ENCODE assay signal across 17 cellular contexts in genomic region chr1:103783944-103784377, GRCh38. TPM values are rescaled to one million over a fixed set of nuclear protein-coding genes. Genes with fewer than 3 reads are reported as not detected.
DNase-seq lines count a peak whose midpoint lies in the region; ATAC-seq and TF ChIP-seq lines count a peak whose summit lies in the region.
"Had no signal": no experiment of that assay in that cellular context is flagged by ENCODE, and none has a peak within 500 bp of the region (broad histone marks: within the 10 kb centered on the region; RNA-seq: fewer than 3 reads in every experiment).

No MANE protein-coding gene starts in this region.

- TF ChIP-seq POLR2A in spleen (IDR thresholded peaks at IDR 0.05) = no peak
- TF ChIP-seq POLR2A in breast epithelium (IDR thresholded peaks at IDR 0.05) = no peak

- no peaks in the 10 kb centered on the region for H3K4me1 ChIP-seq in spleen
- H3K4me1 ChIP-seq in breast epithelium = no peaks in the 10 kb centered on the region
- H3K4me1 ChIP-seq: SJSA1 had no signal

- intact Hi-C loops in spleen (cut with DNase I; ENCODE audit: low total_unique reads) = no loop called here
- intact Hi-C loops in breast epithelium (cut with DNase I; ENCODE audit: low total_unique reads) = no loop called here

- no peaks in the 10 kb centered on the region for H3K9me3 Mint-ChIP-seq in type B pancreatic cell
- H3K9me3 Mint-ChIP-seq: activated T-helper 1 cell treated with anti-CD3 and anti-CD28 coated beads, Interleukin-12 subunit alpha, Interleukin-12 subunit beta, Interleukin-2, Interleukin-4 antibody, amounts not matched to agents 30 ng/mL and 10 ng/mL and 1 ng/mL, durations not matched to agents 14 hours and 24 hours and 36 hours; WTC11 had no signal

- no peaks in the 10 kb centered on the region for H3K27me3 Mint-ChIP-seq in type B pancreatic cell

- H3K9me3 ChIP-seq in spleen (no peaks in the 10 kb centered on the region), breast epithelium (no peaks in the 10 kb centered on the region)
- H3K9me3 ChIP-seq: MG63, SJSA1 had no signal

- H3K4me3 ChIP-seq in spleen (no peak overlapping the region), breast epithelium (no peak overlapping the region)
- H3K4me3 ChIP-seq: MG63, SJSA1 had no signal

- H3K27ac ChIP-seq in spleen = no peak overlapping the region
- no peak overlapping the region for H3K27ac ChIP-seq in breast epithelium
- H3K27ac ChIP-seq: HL-60, SJSA1 had no signal

- no peaks in the 10 kb centered on the region for H3K4me1 Mint-ChIP-seq in type B pancreatic cell (ENCODE audit: unreplicated experiment)
- H3K4me1 Mint-ChIP-seq: WTC11 had no signal

- no peak overlapping the region for H3K27ac Mint-ChIP-seq in type B pancreatic cell
- H3K27ac Mint-ChIP-seq: activated T-helper 1 cell treated with anti-CD3 and anti-CD28 coated beads, Interleukin-12 subunit alpha, Interleukin-12 subunit beta, Interleukin-2, Interleukin-4 antibody, amounts not matched to agents 30 ng/mL and 10 ng/mL and 1 ng/mL, durations not matched to agents 14 hours and 24 hours and 36 hours; WTC11 had no signal

- H3K27me3 ChIP-seq in spleen (replicated peaks in 1 of 7) (no peaks in the 10 kb centered on the region), breast epithelium (no peaks in the 10 kb centered on the region)
- H3K27me3 ChIP-seq: MG63, SJSA1 had no signal

- H3K36me3 Mint-ChIP-seq in type B pancreatic cell = no peaks in the 10 kb centered on the region
- H3K36me3 Mint-ChIP-seq: WTC11 had no signal

- no peak for TF ChIP-seq CTCF in type B pancreatic cell (conservative IDR thresholded peaks at IDR 0.05)
- TF ChIP-seq CTCF in spleen (IDR thresholded peaks at IDR 0.05 in 8 of 11, conservative IDR thresholded peaks at IDR 0.05 in 3 of 11) = no peak
- TF ChIP-seq CTCF in breast epithelium (IDR thresholded peaks at IDR 0.05) = no peak

- H3K36me3 ChIP-seq in spleen = no peaks in the 10 kb centered on the region
- no peaks in the 10 kb centered on the region for H3K36me3 ChIP-seq in breast epithelium
- H3K36me3 ChIP-seq: MG63, SJSA1 had no signal

- peak; percentile 70 for ATAC-seq in GM18498 (IDR thresholded peaks at IDR 0.05; ENCODE audit: unreplicated experiment)
- peak; percentile 47 for ATAC-seq in GM19463 (IDR thresholded peaks at IDR 0.05; ENCODE audit: unreplicated experiment)
- peak; percentile 71 for ATAC-seq in HG02885 (IDR thresholded peaks at IDR 0.05; ENCODE audit: poor library complexity, unreplicated experiment)
- ATAC-seq in HG03565 (IDR thresholded peaks at IDR 0.05; ENCODE audit: unreplicated experiment) = peak; percentile 39
- ATAC-seq: WTC11 had no signal

- DNase-seq in type B pancreatic cell (ENCODE audit: extremely low spot score, unreplicated experiment) = no peak
- no peak for DNase-seq in NCI-H510A (lab: John Stamatoyannopoulos, UW)
- DNase-seq in spleen = no peak
- no peak for DNase-seq in breast epithelium (ENCODE audit: low spot score in 2 of 2)
- DNase-seq: DMS 273 treated with DMSO at 0.1 percent for 48 hours, MG63 had no signal

- no peak overlapping the region for H3K4me3 Mint-ChIP-seq in type B pancreatic cell
- H3K4me3 Mint-ChIP-seq: activated T-helper 1 cell treated with anti-CD3 and anti-CD28 coated beads, Interleukin-12 subunit alpha, Interleukin-12 subunit beta, Interleukin-2, Interleukin-4 antibody, amounts not matched to agents 30 ng/mL and 10 ng/mL and 1 ng/mL, durations not matched to agents 14 hours and 24 hours and 36 hours; WTC11 had no signal

- 36 to 59% (median 38%) methylated on average over 4 of the region's 4 CpGs for WGBS in spleen, 5 donors

RNA-seq across cellular contexts. Expression of gene AMY1C, which starts 34.3 kb away (rescaled TPM):
- total RNA-seq in type B pancreatic cell (ENCODE audit: low replicate concordance) (not detected in 2 replicates), spleen (not detected), breast epithelium (not detected)
- polyA plus RNA-seq in spleen = not detected
- total RNA-seq: activated T-helper 1 cell treated with anti-CD3 and anti-CD28 coated beads, Interleukin-12 subunit alpha, Interleukin-12 subunit beta, Interleukin-2, Interleukin-4 antibody, amounts not matched to agents 30 ng/mL and 10 ng/mL and 1 ng/mL, durations not matched to agents 14 hours and 24 hours and 36 hours; liver; NCI-H460; omental fat pad; SJSA1; WTC11 had no signal
- polyA plus RNA-seq: liver had no signal
